26 cellular contexts compared by ENCODE assay signal in genomic region chr11:8297781-8298440, GRCh38. TPM values are rescaled to one million over a fixed set of nuclear protein-coding genes. Genes with fewer than 3 reads are reported as not detected.
DNase-seq lines count a peak whose midpoint lies in the region; ATAC-seq and TF ChIP-seq lines count a peak whose summit lies in the region.
"Had no signal": no experiment of that assay in that cellular context is flagged by ENCODE, and none has a peak within 500 bp of the region (broad histone marks: within the 10 kb centered on the region; RNA-seq: fewer than 3 reads in every experiment).

No MANE protein-coding gene starts in this region.

- peaks cover under 1 to 6% (median 3%) of the 10 kb centered on the region in 7 donors for H3K9me3 Mint-ChIP-seq in CD14-positive monocyte
- peaks cover 3% of the 10 kb centered on the region for H3K9me3 Mint-ChIP-seq in neural progenitor cell

- no peak overlapping the region for H3K4me2 ChIP-seq in neural progenitor cell
- H3K4me2 ChIP-seq: A549 had no signal

- H3K36me3 ChIP-seq in Peyer's patch (no peaks in the 10 kb centered on the region), neural progenitor cell (no peaks in the 10 kb centered on the region), stomach (no peaks in the 10 kb centered on the region), lower lobe of right lung (no peaks in the 10 kb centered on the region)
- H3K36me3 ChIP-seq: MG63, SJCRH30 had no signal

- no peaks in the 10 kb centered on the region for H4K20me1 ChIP-seq in neural progenitor cell (ENCODE audit: low read depth)

- H3K4me3 Mint-ChIP-seq in CD14-positive monocyte (no peak overlapping the region), neural progenitor cell (no peak overlapping the region)
- H3K4me3 Mint-ChIP-seq: CD8-positive, alpha-beta T cell had no signal

- TF ChIP-seq CTCF in CD14-positive monocyte (IDR thresholded peaks at IDR 0.05): no peak
- TF ChIP-seq CTCF in Peyer's patch (IDR thresholded peaks at IDR 0.05): no peak
- TF ChIP-seq CTCF in neural progenitor cell (IDR thresholded peaks at IDR 0.05): no peak
- TF ChIP-seq CTCF in stomach (IDR thresholded peaks at IDR 0.05): no peak
- TF ChIP-seq CTCF in lower lobe of right lung (IDR thresholded peaks at IDR 0.05): no peak

- H2AFZ ChIP-seq in neural progenitor cell (replicated peaks): no peak overlapping the region

- 91 to 95% (median 94%) methylated on average over 4 to 5 of the region's 5 CpGs for WGBS in stomach, 5 donors

- no peaks in the 10 kb centered on the region for H3F3A ChIP-seq in neural progenitor cell (ENCODE audit: low read depth)

- H3K9ac ChIP-seq in neural progenitor cell: no peak overlapping the region

- no peaks in the 10 kb centered on the region for H3K4me1 ChIP-seq in Peyer's patch
- H3K4me1 ChIP-seq in neural progenitor cell: peaks cover 7% of the 10 kb centered on the region
- no peaks in the 10 kb centered on the region for H3K4me1 ChIP-seq in stomach
- H3K4me1 ChIP-seq in lower lobe of right lung: no peaks in the 10 kb centered on the region
- H3K4me1 ChIP-seq: A549, Caco-2, SJCRH30 had no signal

- ATAC-seq in HG02840 (IDR thresholded peaks at IDR 0.05; ENCODE audit: low FRiP score, unreplicated experiment) (no peak), lower lobe of right lung (no peak)
- ATAC-seq: A549; CD8-positive, alpha-beta T cell; PC-3; Right ventricle myocardium inferior; SK-N-SH treated with all-trans-retinoic acid at 6 μM for 48 hours had no signal

- H3K4me1 Mint-ChIP-seq in CD14-positive monocyte (no peaks in the 10 kb centered on the region), neural progenitor cell (peaks cover 10% of the 10 kb centered on the region)

- no peak overlapping the region for H3K27ac ChIP-seq in Peyer's patch
- H3K27ac ChIP-seq in neural progenitor cell: no peak overlapping the region
- H3K27ac ChIP-seq in stomach: no peak overlapping the region
- no peak overlapping the region for H3K27ac ChIP-seq in lower lobe of right lung
- H3K27ac ChIP-seq: A549, SJCRH30 had no signal

- H3K9me3 ChIP-seq in Peyer's patch (no peaks in the 10 kb centered on the region), neural progenitor cell (ENCODE audit: low read depth) (no peaks in the 10 kb centered on the region), stomach (no peaks in the 10 kb centered on the region), lower lobe of right lung (no peaks in the 10 kb centered on the region)
- H3K9me3 ChIP-seq: A549, Caco-2, SJCRH30 had no signal

- no peaks in the 10 kb centered on the region for H3K79me2 ChIP-seq in neural progenitor cell (ENCODE audit: low read depth)

- H3K27me3 Mint-ChIP-seq in CD14-positive monocyte (ENCODE audit: low read depth in 3 of 3): peaks cover 3 to 6% (median 3%) of the 10 kb centered on the region in 3 donors
- H3K27me3 Mint-ChIP-seq in neural progenitor cell (ENCODE audit: insufficient read depth, low read depth): peaks cover 8% of the 10 kb centered on the region

- DNase-seq in CD14-positive monocyte (ENCODE audit: low spot score): peak; percentile 37
- DNase-seq in Peyer's patch: peak in 2 of 3 donors; percentile 18 to 24
- DNase-seq in neural progenitor cell (ENCODE audit: low spot score): no peak
- peak; percentile 8 for DNase-seq in stomach
- DNase-seq in NK-92 treated with Interleukin-12 subunit alpha and Interleukin-12 subunit beta, amount 100 ng/mL, for 24 hours (lab: John Stamatoyannopoulos, UW): no peak
- no peak for DNase-seq in lower lobe of right lung
- DNase-seq: C1 segment of cervical spinal cord, Caco-2, DND-41, IMR-90, KG1, MG63, NCI-H1105 treated with DMSO at 0.1 percent for 48 hours, NCI-H146, NCI-H1930, NCI-H446, NCI-H524 treated with DMSO at 0.1 percent for 48 hours, NCI-H774, PC-3, SJCRH30 had no signal

- H3K27ac Mint-ChIP-seq in CD14-positive monocyte (peak overlapping the region in 2 of 7 donors; percentile 2 to 43), neural progenitor cell (peak overlapping the region; percentile 68)
- H3K27ac Mint-ChIP-seq: CD8-positive, alpha-beta T cell had no signal

- no peaks in the 10 kb centered on the region for H3K27me3 ChIP-seq in Peyer's patch
- H3K27me3 ChIP-seq in neural progenitor cell: peaks cover 7% of the 10 kb centered on the region
- H3K27me3 ChIP-seq in stomach: no peaks in the 10 kb centered on the region
- no peaks in the 10 kb centered on the region for H3K27me3 ChIP-seq in lower lobe of right lung (ENCODE audit: low read depth)
- H3K27me3 ChIP-seq: MG63 had no signal

- TF ChIP-seq POLR2A in Peyer's patch (IDR thresholded peaks at IDR 0.05) (no peak), stomach (IDR thresholded peaks at IDR 0.05) (no peak)

- H3K4me3 ChIP-seq in Peyer's patch (no peak overlapping the region), neural progenitor cell (no peak overlapping the region), stomach (no peak overlapping the region), lower lobe of right lung (no peak overlapping the region)
- H3K4me3 ChIP-seq: A549, MG63, SJCRH30 had no signal

- H3K36me3 Mint-ChIP-seq in CD14-positive monocyte: no peaks in the 10 kb centered on the region
- H3K36me3 Mint-ChIP-seq in neural progenitor cell: peaks cover 2% of the 10 kb centered on the region
- H3K36me3 Mint-ChIP-seq: CD8-positive, alpha-beta T cell had no signal

- intact Hi-C loops in CD14-positive monocyte (cut with micrococcal nuclease) (no loop called here), stomach (cut with DNase I; ENCODE audit: low total_unique reads) (no loop called here), lower lobe of right lung (cut with DNase I) (no loop called here)

- TF ChIP-seq EP300 in stomach (IDR thresholded peaks at IDR 0.05): no peak

RNA-seq across cellular contexts. Expression of gene LMO1, which starts 34.2 kb away (rescaled TPM):
- polyA plus RNA-seq in CD14-positive monocyte (not detected), stomach (under 1 TPM in 1 of 3 donors, not detected in 2; 0.65 TPM)
- total RNA-seq in Peyer's patch (not detected), neural progenitor cell (ENCODE audit: low replicate concordance) (2.9 and 6.2 TPM in 2 replicates), stomach (not detected), lower lobe of right lung (not detected)
- total RNA-seq: Caco-2; CD8-positive, alpha-beta T cell; IMR-90; RPMI7951 had no signal
- polyA plus RNA-seq: IMR-90 had no signal

Comparison
In these comparisons a context has a peak if more than half of its experiments do, and no peak if none do; other contexts are left out.
1. DNase-seq: peak in CD14-positive monocyte (single experiment), Peyer's patch (2 of 3) and stomach (single experiment); none in neural progenitor cell (single experiment), NK-92 treated with Interleukin-12 subunit alpha and Interleukin-12 subunit beta, amount 100 ng/mL, for 24 hours (single experiment) and lower lobe of right lung (single experiment).